ENCODE assay signal across 8 cellular contexts in the genomic region with DNA sequence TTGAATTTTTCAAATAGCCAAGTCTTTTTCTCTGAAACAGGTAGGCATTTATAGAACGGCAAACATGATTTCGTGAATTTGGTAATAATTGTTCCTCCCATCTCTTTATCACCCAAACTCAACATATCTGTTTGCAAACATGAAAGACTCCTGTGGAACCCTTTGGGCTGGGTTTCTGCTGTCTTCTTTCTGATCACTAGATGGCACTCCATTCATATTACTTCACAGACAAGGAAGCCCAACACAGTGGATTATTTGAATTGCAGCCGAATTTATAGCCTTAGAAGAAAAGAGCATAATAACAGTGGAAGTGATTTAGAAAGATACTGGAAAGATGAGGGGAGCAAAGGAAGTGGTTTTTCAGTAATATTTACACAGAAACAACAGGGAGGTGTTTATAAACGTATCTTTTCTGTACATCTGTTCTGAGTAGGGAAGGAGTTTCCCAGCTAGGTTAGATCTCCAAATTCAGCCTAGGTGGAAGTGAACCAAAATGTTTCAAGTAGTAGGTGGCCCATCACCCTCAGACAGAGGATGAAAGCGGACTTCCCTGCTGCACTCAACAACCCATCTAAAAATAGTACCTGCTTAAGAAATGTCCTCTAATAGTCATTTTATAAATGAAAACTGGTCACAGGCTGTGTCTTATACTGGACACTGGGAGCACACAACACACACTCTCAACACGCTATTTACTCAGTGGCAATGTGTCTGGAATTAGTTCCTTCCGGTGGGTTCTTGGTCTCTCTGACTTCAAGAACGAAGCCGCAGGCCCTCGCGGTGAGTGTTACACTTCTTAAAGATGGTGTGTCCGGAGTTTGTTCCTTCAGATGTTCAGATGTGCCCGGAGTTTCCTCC.
DNase-seq lines count a peak whose midpoint lies in the region; ATAC-seq and TF ChIP-seq lines count a peak whose summit lies in the region.

No MANE protein-coding gene starts in this region.

- no peaks in the 10 kb centered on the region for H3K36me3 ChIP-seq in fibroblast of lung (ENCODE audit: control insufficient read depth, insufficient read depth, low read length)

- H3K4me2 ChIP-seq in fibroblast of lung (ENCODE audit: extremely low read depth, insufficient read depth, low read length): no peak overlapping the region

- no peaks in the 10 kb centered on the region for H4K20me1 ChIP-seq in fibroblast of lung (ENCODE audit: control insufficient read depth, extremely low read depth, insufficient read depth, low read length)

- H3K27me3 Mint-ChIP-seq in nephron (ENCODE audit: low read depth): no peaks in the 10 kb centered on the region

- no peaks in the 10 kb centered on the region for H3K9me3 Mint-ChIP-seq in nephron

- H3K9me3 ChIP-seq in fibroblast of lung (ENCODE audit: control insufficient read depth, insufficient read depth, low read depth, low read length): no peaks in the 10 kb centered on the region

- peaks cover 11% of the 10 kb centered on the region for H3K4me1 Mint-ChIP-seq in nephron

- H3K36me3 Mint-ChIP-seq in nephron (ENCODE audit: low read depth): no peaks in the 10 kb centered on the region

- intact Hi-C loops in Right ventricle myocardium inferior (cut with DNase I): no loop called here
- intact Hi-C loops in cardiac septum (cut with DNase I): no loop called here

- no peak overlapping the region for H3K27ac ChIP-seq in fibroblast of lung (ENCODE audit: insufficient read depth, low read length)

- ATAC-seq in Right ventricle myocardium inferior (peak; percentile 76), GM21619 (IDR thresholded peaks at IDR 0.05; ENCODE audit: unreplicated experiment) (no peak)

- no peaks in the 10 kb centered on the region for H3K27me3 ChIP-seq in fibroblast of lung (ENCODE audit: control insufficient read depth, insufficient read depth, low read length)

- H2AFZ ChIP-seq in fibroblast of lung (ENCODE audit: low read length): no peak overlapping the region

- no peak overlapping the region for H3K9ac ChIP-seq in fibroblast of lung (ENCODE audit: insufficient read depth, low read length)

- DNase-seq in Right ventricle myocardium inferior (ENCODE audit: missing footprints): no peak
- no peak for DNase-seq in cardiac septum (ENCODE audit: low spot score)
- peak; percentile 32 for DNase-seq in HFF-Myc (ENCODE audit: extremely low read depth, low read depth)
- DNase-seq in NCI-H1694 (lab: John Stamatoyannopoulos, UW): peak; percentile 81
- DNase-seq in T1000 (lab: John Stamatoyannopoulos, UW): peak; percentile 18
- DNase-seq in fibroblast of lung (ENCODE audit: low read depth in 2 of 2): peak; percentile 52 to 60

- H3K4me3 ChIP-seq in HFF-Myc (replicated peaks; ENCODE audit: low read depth, low read length) (no peak overlapping the region), fibroblast of lung (replicated peaks in 1 of 4; ENCODE audit: control extremely low read depth in 1 of 4, insufficient read depth in 1 of 4, low read depth in 3 of 4, low read length in 4 of 4) (no peak overlapping the region)

- TF ChIP-seq CTCF in HFF-Myc (IDR thresholded peaks at IDR 0.05; ENCODE audit: low read depth, low read length, missing control alignments) (peak; percentile 68), fibroblast of lung (conservative IDR thresholded peaks at IDR 0.05 in 1 of 2, IDR thresholded peaks at IDR 0.05 in 1 of 2; ENCODE audit: low read depth in 1 of 2, low read length in 2 of 2) (peak; percentile 81 to 86), nephron (IDR thresholded peaks at IDR 0.05; ENCODE audit: unreplicated experiment in 3 of 3) (peak; percentile 77 to 84 (median 79))

- no peaks in the 10 kb centered on the region for H3K79me2 ChIP-seq in fibroblast of lung (ENCODE audit: control insufficient read depth, insufficient read depth, low read length)

- H3K4me1 ChIP-seq in fibroblast of lung (ENCODE audit: control insufficient read depth, extremely low read depth, insufficient read depth, low read length): no peaks in the 10 kb centered on the region

- no peak overlapping the region for H3K4me3 Mint-ChIP-seq in nephron

- no peak overlapping the region for H3K27ac Mint-ChIP-seq in nephron

Comparison
In these comparisons a context has a peak if more than half of its experiments do, and no peak if none do; other contexts are left out.
1. DNase-seq: peak in HFF-Myc (single experiment), NCI-H1694 (single experiment), T1000 (single experiment) and fibroblast of lung (2 of 2); none in Right ventricle myocardium inferior (single experiment) and cardiac septum (single experiment).
2. Peak in every context shown above with its lines, with median percentiles within 50 percentile points of each other: CTCF ChIP-seq.